Comparison of ENCODE assay signal across 1 cellular context in the genomic region with DNA sequence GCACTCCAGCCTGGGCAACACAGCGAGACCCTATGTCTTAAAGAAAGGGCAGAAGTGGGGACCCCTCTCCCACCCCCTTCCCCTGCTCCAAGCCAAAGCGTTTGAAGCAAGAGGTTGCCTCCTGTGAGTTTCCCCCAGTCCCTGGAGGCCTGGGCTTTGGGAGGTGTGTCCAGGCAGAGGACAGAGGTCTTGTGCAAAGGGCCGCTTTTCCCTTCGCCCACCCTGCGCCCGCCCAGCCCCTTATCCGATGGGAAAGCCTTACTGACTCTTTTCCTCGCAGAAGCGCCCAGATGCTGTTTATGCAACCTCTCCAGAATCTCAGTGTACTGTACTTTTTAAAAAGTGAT.
TF ChIP-seq lines count a peak whose summit lies in the region.

No MANE protein-coding gene starts in this region.

TF ChIP-seq in H1, 55 proteins besides CTCF, POLR2A, EP300 and RAD21:
- TF ChIP-seq HDAC6 (IDR thresholded peaks at IDR 0.05; ENCODE audit: low read depth, low read length) (no peak), JUN (IDR thresholded peaks at IDR 0.05; ENCODE audit: low read depth, low read length) (no peak), MAFK (IDR thresholded peaks at IDR 0.05; ENCODE audit: low read depth, low read length) (no peak), JUND (IDR thresholded peaks at IDR 0.05; ENCODE audit: low read length) (no peak), SUZ12 (IDR thresholded peaks at IDR 0.05; ENCODE audit: low read length) (no peak), GTF2F1 (IDR thresholded peaks at IDR 0.05; ENCODE audit: borderline replicate concordance, low read depth, low read length) (no peak), POU5F1 (IDR thresholded peaks at IDR 0.05; ENCODE audit: low read depth, low read length) (no peak), SIRT6 (IDR thresholded peaks at IDR 0.05; ENCODE audit: low read length) (no peak), BACH1 (IDR thresholded peaks at IDR 0.05; ENCODE audit: low read length) (no peak), SRF (IDR thresholded peaks at IDR 0.05; ENCODE audit: low read depth, low read length) (no peak), SP4 (IDR thresholded peaks at IDR 0.05; ENCODE audit: low read length) (no peak), SIN3A (conservative IDR thresholded peaks at IDR 0.05 in 1 of 2, IDR thresholded peaks at IDR 0.05 in 1 of 2; ENCODE audit: low read depth in 1 of 2, low read length in 2 of 2) (no peak), RXRA (IDR thresholded peaks at IDR 0.05; ENCODE audit: insufficient read depth, low read depth, low read length) (no peak), POLR2AphosphoS5 (IDR thresholded peaks at IDR 0.05; ENCODE audit: low read depth, low read length) (no peak)
- TF ChIP-seq, protein P1, sequence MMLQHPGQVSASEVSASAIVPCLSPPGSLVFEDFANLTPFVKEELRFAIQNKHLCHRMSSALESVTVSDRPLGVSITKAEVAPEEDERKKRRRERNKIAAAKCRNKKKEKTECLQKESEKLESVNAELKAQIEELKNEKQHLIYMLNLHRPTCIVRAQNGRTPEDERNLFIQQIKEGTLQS (IDR thresholded peaks at IDR 0.05; ENCODE audit: insufficient read depth, low read depth, low read length) = no peak
- TF ChIP-seq, protein P2, sequence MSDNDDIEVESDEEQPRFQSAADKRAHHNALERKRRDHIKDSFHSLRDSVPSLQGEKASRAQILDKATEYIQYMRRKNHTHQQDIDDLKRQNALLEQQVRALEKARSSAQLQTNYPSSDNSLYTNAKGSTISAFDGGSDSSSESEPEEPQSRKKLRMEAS (IDR thresholded peaks at IDR 0.05) = no peak
TF ChIP-seq in H1: peak in this region for 0.
